Comparison of ENCODE assay signal across 1 cellular context in genomic region chr14:102498678-102499265, GRCh38.
TF ChIP-seq lines count a peak whose summit lies in the region.

No MANE protein-coding gene starts in this region.

TF ChIP-seq in H1, 55 proteins besides CTCF, POLR2A, EP300 and RAD21:
- TF ChIP-seq TEAD4 (IDR thresholded peaks at IDR 0.05; ENCODE audit: low read depth, low read length) (no peak), CHD1 (IDR thresholded peaks at IDR 0.05; ENCODE audit: low read depth, low read length) (no peak), KDM1A (IDR thresholded peaks at IDR 0.05; ENCODE audit: borderline replicate concordance, low read length) (no peak), SP1 (IDR thresholded peaks at IDR 0.05; ENCODE audit: low read depth, low read length) (no peak), POU5F1 (IDR thresholded peaks at IDR 0.05; ENCODE audit: low read depth, low read length) (no peak), JUND (IDR thresholded peaks at IDR 0.05; ENCODE audit: low read length) (no peak), HDAC6 (IDR thresholded peaks at IDR 0.05; ENCODE audit: low read depth, low read length) (no peak), FOSL1 (IDR thresholded peaks at IDR 0.05; ENCODE audit: insufficient read depth, low read depth, low read length) (no peak), SUZ12 (IDR thresholded peaks at IDR 0.05; ENCODE audit: low read length) (no peak), EGR1 (IDR thresholded peaks at IDR 0.05; ENCODE audit: borderline replicate concordance, low read depth, low read length) (no peak), GABPA (IDR thresholded peaks at IDR 0.05; ENCODE audit: borderline replicate concordance, insufficient read depth, low read length) (no peak), HDAC2 (IDR thresholded peaks at IDR 0.05; ENCODE audit: borderline replicate concordance in 1 of 2, low read depth in 2 of 2, low read length in 2 of 2) (no peak), ZNF274 (IDR thresholded peaks at IDR 0.05; ENCODE audit: borderline replicate concordance, extremely low read depth, low read length) (no peak), MAX (IDR thresholded peaks at IDR 0.05) (no peak), SIN3A (conservative IDR thresholded peaks at IDR 0.05 in 1 of 2, IDR thresholded peaks at IDR 0.05 in 1 of 2; ENCODE audit: low read depth in 1 of 2, low read length in 2 of 2) (no peak), TAF7 (optimal IDR thresholded peaks at IDR 0.05; ENCODE audit: borderline replicate concordance, low read depth, low read length) (no peak), SP4 (IDR thresholded peaks at IDR 0.05; ENCODE audit: low read length) (no peak), YY1 (IDR thresholded peaks at IDR 0.05; ENCODE audit: low read depth, low read length) (no peak), SIX5 (IDR thresholded peaks at IDR 0.05; ENCODE audit: low read depth, low read length) (no peak), CHD2 (IDR thresholded peaks at IDR 0.05; ENCODE audit: low read length) (no peak)
